ENCODE assay signal across 8 cellular contexts in the genomic region with DNA sequence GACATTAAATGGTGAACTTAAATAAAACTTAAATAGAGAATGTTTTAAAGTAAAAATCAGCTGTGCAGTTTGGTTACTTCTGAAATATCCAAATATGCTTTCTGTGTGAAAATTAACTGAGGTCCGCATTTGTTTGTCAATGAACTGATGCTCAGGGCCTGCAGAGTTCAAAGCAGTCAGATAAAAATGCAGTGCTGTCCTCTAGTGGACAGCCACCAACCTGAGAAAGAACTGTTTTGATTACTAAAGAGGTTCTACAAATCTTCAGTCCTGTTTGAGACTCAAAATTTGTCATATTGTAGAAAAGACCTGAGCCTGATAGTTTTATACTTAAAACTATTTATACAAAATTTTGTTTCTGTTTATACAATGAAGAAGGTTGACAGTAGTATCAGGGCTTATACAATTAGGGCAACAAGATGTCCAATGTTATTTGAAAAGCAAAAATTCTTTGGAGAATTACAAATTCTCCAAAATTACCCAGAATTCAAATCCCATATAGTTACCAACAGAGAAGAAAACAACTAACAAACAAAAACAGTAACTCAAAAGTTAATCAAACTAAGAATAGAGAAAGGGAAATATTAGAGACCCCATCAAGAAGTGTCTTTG.
DNase-seq lines count a peak whose midpoint lies in the region; ATAC-seq lines count a peak whose summit lies in the region.

No MANE protein-coding gene starts in this region.

- 60 to 68% methylated on average over 1 of the region's 1 CpG for WGBS in GM23248 (ENCODE audit: low coverage in 1 of 2, low lambda C conversion rate in 2 of 2, missing lambda C conversion rate in 2 of 2), 2 experiments

- H3K27me3 ChIP-seq in GM23248 (replicated peaks; ENCODE audit: insufficient read depth), result no peaks in the 10 kb centered on the region

- in situ Hi-C loops in GM23248 (cut with MboI), result loop anchor here (10.0 kb wide), 1 partner anchor 134 kb away; no protein-coding TSS in a partner anchor

- no peak overlapping the region for H3K4me3 ChIP-seq in GM23248

- no peaks in the 10 kb centered on the region for H3K36me3 ChIP-seq in GM23248 (ENCODE audit: low read depth)

- H4K20me1 ChIP-seq in GM23248 (ENCODE audit: insufficient read depth), result no peaks in the 10 kb centered on the region

- H3K4me2 ChIP-seq in GM23248 (ENCODE audit: unreplicated experiment), result no peak overlapping the region

- peaks cover 18% of the 10 kb centered on the region for H3F3A ChIP-seq in GM23248 (ENCODE audit: insufficient read depth)

- H3K9me2 ChIP-seq in GM23248 (ENCODE audit: insufficient read depth), result no peaks in the 10 kb centered on the region

- H3K79me2 ChIP-seq in GM23248 (ENCODE audit: insufficient read depth), result no peaks in the 10 kb centered on the region

- H3K9ac ChIP-seq in GM23248, result no peak overlapping the region

- no peak for ATAC-seq in GM19328 (IDR thresholded peaks at IDR 0.05; ENCODE audit: unreplicated experiment)
- ATAC-seq in GM19455 (IDR thresholded peaks at IDR 0.05; ENCODE audit: unreplicated experiment), result no peak
- no peak for ATAC-seq in GM21576 (IDR thresholded peaks at IDR 0.05; ENCODE audit: unreplicated experiment)

- peaks cover 19% of the 10 kb centered on the region for H3K4me1 ChIP-seq in GM23248 (ENCODE audit: insufficient read depth)

- H2AFZ ChIP-seq in GM23248, result no peak overlapping the region

- H3K9me3 ChIP-seq in GM23248 (ENCODE audit: low read depth), result no peaks in the 10 kb centered on the region

- DNase-seq in AG20443 (ENCODE audit: low spot score) (peak; percentile 67), GM23248 (peak; percentile 65), NCI-H69 (lab: John Stamatoyannopoulos, UW) (peak; percentile 87), caudate nucleus (lab: John Stamatoyannopoulos, UW) (peak in 17 of 61 donors; percentile 12 to 71 (median 52)), lung microvascular endothelial cell (ENCODE audit: low read depth in 2 of 2) (peak; percentile 64 to 66)

- H3K27ac ChIP-seq in GM23248 (no peak overlapping the region), caudate nucleus (ENCODE audit: low read depth, low read length) (peak overlapping the region; percentile 64)
